12 cellular contexts compared by ENCODE assay signal in the genomic region with DNA sequence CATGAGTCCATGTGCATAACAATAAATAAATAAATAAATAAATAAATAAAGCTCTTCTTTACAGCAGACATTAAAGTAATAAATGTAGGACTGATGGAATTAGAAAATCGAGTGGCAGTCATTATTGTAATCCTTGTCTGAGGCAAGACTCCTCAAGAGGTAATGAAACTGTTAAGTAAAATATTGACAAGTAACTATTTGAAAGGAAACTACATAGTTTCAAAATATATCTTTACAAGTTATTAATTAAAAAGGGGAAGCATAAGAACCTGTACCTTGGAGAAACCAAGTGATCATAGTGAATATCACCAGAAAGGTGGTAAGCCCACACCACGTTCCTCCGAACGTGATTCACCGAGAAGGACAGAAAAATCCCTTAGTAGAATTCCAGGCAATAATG.
"Had no signal": no experiment of that assay in that cellular context is flagged by ENCODE, and none has a peak within 500 bp of the region (broad histone marks: within the 10 kb centered on the region; RNA-seq: fewer than 3 reads in every experiment).

No MANE protein-coding gene starts in this region.

- H3K27ac Mint-ChIP-seq: activated CD4-positive, alpha-beta memory T cell treated with anti-CD3 and anti-CD28 coated beads for 36 hours; activated naive CD4-positive, alpha-beta T cell treated with anti-CD3 and anti-CD28 coated beads, Interleukin-2, amount 50 U/mL, for 72 hours; endodermal cell; stimulated activated naive CD8-positive, alpha-beta T cell treated with anti-CD3 and anti-CD28 coated beads, Interleukin-15, amount 100 ng/mL, for 72 hours had no signal

- H3K4me1 Mint-ChIP-seq: endodermal cell; neural crest cell; stimulated activated naive CD8-positive, alpha-beta T cell treated with anti-CD3 and anti-CD28 coated beads, Interleukin-15, amount 100 ng/mL, for 72 hours had no signal

- H3K36me3 Mint-ChIP-seq: activated CD4-positive, alpha-beta memory T cell treated with anti-CD3 and anti-CD28 coated beads for 36 hours; activated naive CD4-positive, alpha-beta T cell treated with anti-CD3 and anti-CD28 coated beads, Interleukin-2, amount 50 U/mL, for 72 hours had no signal

- ATAC-seq: activated naive CD4-positive, alpha-beta T cell treated with anti-CD3 and anti-CD28 coated beads, Interleukin-2, amount 50 U/mL, for 72 hours; activated T-cell treated with anti-CD3 and anti-CD28 coated beads, Interleukin-2, amount 50 U/mL, for 4 hours; stimulated activated naive CD8-positive, alpha-beta T cell treated with anti-CD3 and anti-CD28 coated beads, Interleukin-15, amount 100 ng/mL, for 72 hours had no signal

- DNase-seq: activated CD4-positive, alpha-beta memory T cell treated with anti-CD3 and anti-CD28 coated beads for 36 hours; activated effector memory CD4-positive, alpha-beta T cell treated with anti-CD3 and anti-CD28 coated beads, Interleukin-2, amount 50 U/mL, for 16 hours; activated T-cell treated with anti-CD3 and anti-CD28 coated beads, Interleukin-2, amount 50 U/mL, for 4 hours; amniotic stem cell; brain microvascular endothelial cell; endodermal cell; sigmoid colon; stimulated activated CD4-positive, alpha-beta T cell treated with anti-CD3 and anti-CD28 coated beads, Interleukin-12 subunit alpha, Interleukin-12 subunit beta, amount 100 ng/mL, for 4 hours; stimulated activated CD4-positive, alpha-beta T cell treated with anti-CD3 and anti-CD28 coated beads, Interleukin-2, amount 100 ng/mL, for 48 hours; stimulated activated naive CD8-positive, alpha-beta T cell treated with anti-CD3 and anti-CD28 coated beads, Interleukin-15, amount 100 ng/mL, for 72 hours had no signal

- H3K27me3 Mint-ChIP-seq: activated CD4-positive, alpha-beta memory T cell treated with anti-CD3 and anti-CD28 coated beads for 36 hours; stimulated activated naive CD8-positive, alpha-beta T cell treated with anti-CD3 and anti-CD28 coated beads, Interleukin-15, amount 100 ng/mL, for 72 hours had no signal

- H3K9me3 Mint-ChIP-seq: endodermal cell, neural crest cell had no signal

- H3K4me3 Mint-ChIP-seq: activated CD4-positive, alpha-beta memory T cell treated with anti-CD3 and anti-CD28 coated beads for 36 hours; activated T-cell treated with anti-CD3 and anti-CD28 coated beads, Interleukin-2, amount 50 U/mL, for 4 hours; endodermal cell; neural crest cell; stimulated activated naive CD8-positive, alpha-beta T cell treated with anti-CD3 and anti-CD28 coated beads, Interleukin-15, amount 100 ng/mL, for 72 hours had no signal
